Comparison of ENCODE assay signal across 9 cellular contexts in the genomic region with DNA sequence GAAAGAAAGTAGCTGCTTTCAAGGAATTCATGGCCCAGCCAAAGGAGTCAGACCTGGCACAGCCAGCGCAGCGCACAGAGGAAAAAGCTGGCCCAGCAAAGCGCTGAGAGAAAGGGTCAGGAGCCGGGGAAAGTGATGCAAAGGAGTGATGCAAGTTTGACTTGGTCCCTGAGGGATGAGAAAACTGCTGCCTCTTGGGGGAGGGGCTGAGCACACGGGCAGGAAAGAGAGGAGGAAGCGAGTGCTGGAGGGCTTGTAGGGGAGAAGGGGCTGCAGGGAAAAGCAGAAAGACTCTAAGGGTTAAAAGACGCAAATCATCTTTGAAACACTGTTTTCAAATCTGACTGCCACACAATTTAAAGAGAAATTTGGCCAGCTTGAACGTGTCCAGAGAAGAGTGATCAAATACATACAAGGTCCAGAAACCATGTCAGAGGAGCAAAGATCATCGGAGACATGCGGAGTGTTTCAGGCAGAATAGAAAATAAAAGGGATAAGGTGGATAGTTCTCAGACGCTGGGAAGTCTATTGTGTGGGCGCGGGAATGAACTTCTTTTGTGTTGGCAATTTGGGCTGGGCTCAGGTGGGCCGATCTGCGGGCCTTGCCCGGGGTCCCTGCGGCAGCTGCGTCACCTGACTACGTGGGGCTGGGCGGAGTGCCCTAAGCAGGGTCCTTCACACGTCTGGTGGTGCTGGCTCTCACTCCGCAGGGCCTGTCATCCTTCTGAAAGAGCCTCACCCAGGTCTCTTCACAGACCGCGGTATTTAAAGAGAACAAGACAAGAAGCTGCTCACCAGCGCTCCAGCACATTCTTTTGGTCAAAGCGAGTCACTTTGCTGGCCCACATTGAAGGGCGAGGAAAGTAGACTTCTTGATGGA.
A peak's percentile ranks its signal among the peaks of the same experiment; 100 is the strongest.
DNase-seq lines count a peak whose midpoint lies in the region; ATAC-seq lines count a peak whose summit lies in the region.
"Had no signal": no experiment of that assay in that cellular context is flagged by ENCODE, and none has a peak within 500 bp of the region (broad histone marks: within the 10 kb centered on the region; RNA-seq: fewer than 3 reads in every experiment).

No MANE protein-coding gene starts in this region.

- ATAC-seq in HG03097 (IDR thresholded peaks at IDR 0.05; ENCODE audit: low FRiP score, unreplicated experiment) (no peak), HG03521 (IDR thresholded peaks at IDR 0.05; ENCODE audit: unreplicated experiment) (no peak)

- H3K9ac ChIP-seq in HUES48 (ENCODE audit: low read depth, low read length): peak overlapping the region; percentile 24; the same call in 1 of the 2 replicates

- H3K9me3 ChIP-seq in HUES48 (ENCODE audit: control insufficient read depth, insufficient read depth, low read length): no peaks in the 10 kb centered on the region
- H3K9me3 ChIP-seq: colonic mucosa had no signal

- DNase-seq in brain pericyte (ENCODE audit: low read depth, low spot score) (peak; percentile 42), iris pigment epithelial cell (ENCODE audit: low read depth) (peak; percentile 35), stromal cell of bone marrow (ENCODE audit: low read depth) (peak; percentile 64), amniotic stem cell (lab: John Stamatoyannopoulos, UW) (no peak)
- DNase-seq: colonic mucosa, Kasumi-1 had no signal

- peaks cover 21% of the 10 kb centered on the region for H3K4me1 ChIP-seq in HUES48 (ENCODE audit: control insufficient read depth, insufficient read depth, low read length)
- H3K4me1 ChIP-seq: colonic mucosa had no signal

- peaks cover 9% of the 10 kb centered on the region; the same call in 1 of the 2 replicates for H3K27me3 ChIP-seq in HUES48 (ENCODE audit: control insufficient read depth, insufficient read depth, low read length)
- H3K27me3 ChIP-seq: colonic mucosa had no signal

- H3K4me3 ChIP-seq in HUES48 (ENCODE audit: low read depth, low read length): peak overlapping the region; percentile 58
- H3K4me3 ChIP-seq: colonic mucosa had no signal

- no peak overlapping the region for H3K27ac ChIP-seq in HUES48 (ENCODE audit: low read depth, low read length)
- H3K27ac ChIP-seq: colonic mucosa had no signal

- H3K36me3 ChIP-seq in HUES48 (ENCODE audit: control insufficient read depth, insufficient read depth, low read length): no peaks in the 10 kb centered on the region
- H3K36me3 ChIP-seq: colonic mucosa had no signal
